In genomic region chr2:241702405-241703127, GRCh38 we compare ENCODE assay signal across 1 cellular context.
TF ChIP-seq lines count a peak whose summit lies in the region.

No MANE protein-coding gene starts in this region.

TF ChIP-seq in HepG2, 621 proteins besides CTCF, POLR2A, EP300 and RAD21 (continued from another document and continues in another):
- TF ChIP-seq ZBED4 (CRISPR knock-in tag; IDR thresholded peaks at IDR 0.05; ENCODE audit: borderline replicate concordance) (0 out of 2 replicates have a peak, but pooled peaks have one; percentile 20), MTERF4 (CRISPR knock-in tag; IDR thresholded peaks at IDR 0.05) (peak; percentile 66; the same call in 1 of the 2 replicates), ZNF646 (CRISPR knock-in tag; IDR thresholded peaks at IDR 0.05) (no peak), YEATS2 (CRISPR knock-in tag; IDR thresholded peaks at IDR 0.05; ENCODE audit: borderline replicate concordance) (no peak), PATZ1 (CRISPR knock-in tag; IDR thresholded peaks at IDR 0.05) (peak; percentile 84), ARNTL (CRISPR knock-in tag; IDR thresholded peaks at IDR 0.05) (no peak; the same call in 1 of the 2 replicates), AHR (CRISPR knock-in tag; IDR thresholded peaks at IDR 0.05) (0 out of 2 replicates have a peak, but pooled peaks have one; percentile 46), SIN3A (IDR thresholded peaks at IDR 0.05; ENCODE audit: borderline replicate concordance, low read depth, low read length) (peak; percentile 43; the same call in 1 of the 2 replicates), ZNF33B (CRISPR knock-in tag; IDR thresholded peaks at IDR 0.05) (peak; percentile 67; the same call in 1 of the 2 replicates), MED13 (CRISPR knock-in tag; IDR thresholded peaks at IDR 0.05) (no peak), JUN (CRISPR knock-in tag; IDR thresholded peaks at IDR 0.05) (no peak), KLF9 (CRISPR knock-in tag; IDR thresholded peaks at IDR 0.05; ENCODE audit: low read depth) (0 out of 2 replicates have a peak, but pooled peaks have one; percentile 31), E2F5 (CRISPR knock-in tag; conservative IDR thresholded peaks at IDR 0.05) (peak; percentile 64; the same call in 1 of the 2 replicates), MYNN (CRISPR knock-in tag; IDR thresholded peaks at IDR 0.05; ENCODE audit: low read depth) (0 out of 2 replicates have a peak, but pooled peaks have one; percentile 53), ZIK1 (CRISPR knock-in tag; IDR thresholded peaks at IDR 0.05; ENCODE audit: borderline replicate concordance, low read depth) (no peak), DMTF1 (CRISPR knock-in tag; IDR thresholded peaks at IDR 0.05) (no peak), KDM5B (CRISPR knock-in tag; IDR thresholded peaks at IDR 0.05; ENCODE audit: borderline replicate concordance) (no peak; the same call in 1 of the 2 replicates), HOXA7 (CRISPR knock-in tag; IDR thresholded peaks at IDR 0.05) (no peak), RBFOX2 (IDR thresholded peaks at IDR 0.05; ENCODE audit: low read depth, low read length) (peak; percentile 71), SMARCC2 (IDR thresholded peaks at IDR 0.05) (no peak), SOX5 (CRISPR knock-in tag; IDR thresholded peaks at IDR 0.05; ENCODE audit: borderline replicate concordance) (no peak), IKZF4 (CRISPR knock-in tag; IDR thresholded peaks at IDR 0.05; ENCODE audit: borderline replicate concordance, low read depth, not compliant biosample characterization) (no peak), ZBTB20 (CRISPR knock-in tag; IDR thresholded peaks at IDR 0.05; ENCODE audit: borderline replicate concordance, low read depth) (0 out of 2 replicates have a peak, but pooled peaks have one; percentile 36), NPAS2 (CRISPR knock-in tag; IDR thresholded peaks at IDR 0.05; ENCODE audit: borderline replicate concordance) (no peak), CHD4 (IDR thresholded peaks at IDR 0.05; ENCODE audit: borderline replicate concordance, low read length) (no peak), ZNF670 (CRISPR knock-in tag; IDR thresholded peaks at IDR 0.05; ENCODE audit: borderline replicate concordance) (peak; percentile 86; the same call in 1 of the 2 replicates), PRPF4 (IDR thresholded peaks at IDR 0.05; ENCODE audit: low read depth, low read length, poor library complexity, severe bottlenecking) (no peak), ZNF570 (CRISPR knock-in tag; IDR thresholded peaks at IDR 0.05; ENCODE audit: borderline replicate concordance) (no peak), FUBP1 (CRISPR knock-in tag; IDR thresholded peaks at IDR 0.05; ENCODE audit: borderline replicate concordance) (0 out of 2 replicates have a peak, but pooled peaks have one; percentile 63), SP5 (CRISPR knock-in tag; IDR thresholded peaks at IDR 0.05; ENCODE audit: borderline replicate concordance, low read depth) (peak; percentile 47), ZFP36 (IDR thresholded peaks at IDR 0.05; ENCODE audit: borderline replicate concordance, low read depth, low read length, partially characterized antibody) (no peak), ZNF510 (CRISPR knock-in tag; IDR thresholded peaks at IDR 0.05; ENCODE audit: low read depth) (no peak), XBP1 (CRISPR knock-in tag; IDR thresholded peaks at IDR 0.05) (no peak), ZNF850 (CRISPR knock-in tag; conservative IDR thresholded peaks at IDR 0.05) (peak; percentile 67; the same call in 1 of the 2 replicates), ZNF615 (CRISPR knock-in tag; IDR thresholded peaks at IDR 0.05; ENCODE audit: borderline replicate concordance) (no peak), ZNF430 (CRISPR knock-in tag; IDR thresholded peaks at IDR 0.05) (peak; percentile 80), YEATS4 (CRISPR knock-in tag; IDR thresholded peaks at IDR 0.05; ENCODE audit: borderline replicate concordance) (no peak; the same call in 1 of the 2 replicates), MAFG (CRISPR knock-in tag; IDR thresholded peaks at IDR 0.05) (no peak)
